Comparison of ENCODE assay signal across 8 cellular contexts in genomic region chr13:80979035-80979641, GRCh38.
DNase-seq lines count a peak whose midpoint lies in the region; ATAC-seq lines count a peak whose summit lies in the region.

No MANE protein-coding gene starts in this region.

- ATAC-seq in GM18909 (IDR thresholded peaks at IDR 0.05; ENCODE audit: poor library complexity, unreplicated experiment) (peak; percentile 95), HG03066 (IDR thresholded peaks at IDR 0.05; ENCODE audit: low read depth, unreplicated experiment) (peak; percentile 94)

- CTCF ChIA-PET in activated CD4-positive, alpha-beta memory T cell treated with anti-CD3 and anti-CD28 coated beads for 36 hours (lab: Charles Lee) = interaction anchor here (0.6 to 1.0 kb wide), 3 partner anchors 8 to 39 kb away, joined by 3 to 7 read pairs (median 5); no protein-coding TSS in a partner anchor

- POLR2A ChIA-PET in activated CD4-positive, alpha-beta memory T cell treated with anti-CD3 and anti-CD28 coated beads for 36 hours (lab: Charles Lee) = no interaction called here

- no peaks in the 10 kb centered on the region for H3K27me3 Mint-ChIP-seq in activated CD4-positive, alpha-beta memory T cell treated with anti-CD3 and anti-CD28 coated beads for 36 hours

- DNase-seq in D341Med (ENCODE audit: low spot score) (peak; percentile 59), NCI-H2196 (lab: John Stamatoyannopoulos, UW; ENCODE audit: unreplicated experiment) (peak; percentile 33), head of caudate nucleus (peak; percentile 4 to 83 (median 62)), putamen (ENCODE audit: low spot score) (peak; percentile 67), GM19240 (ENCODE audit: insufficient read length, low spot score) (no peak)
- DNase-seq in activated CD4-positive, alpha-beta memory T cell treated with anti-CD3 and anti-CD28 coated beads for 36 hours = peak; percentile 35

- H3K4me3 Mint-ChIP-seq in activated CD4-positive, alpha-beta memory T cell treated with anti-CD3 and anti-CD28 coated beads for 36 hours = no peak overlapping the region

- no peak overlapping the region for H3K27ac Mint-ChIP-seq in activated CD4-positive, alpha-beta memory T cell treated with anti-CD3 and anti-CD28 coated beads for 36 hours

- no peaks in the 10 kb centered on the region for H3K36me3 Mint-ChIP-seq in activated CD4-positive, alpha-beta memory T cell treated with anti-CD3 and anti-CD28 coated beads for 36 hours

- intact Hi-C loops in activated CD4-positive, alpha-beta memory T cell treated with anti-CD3 and anti-CD28 coated beads for 36 hours (cut with micrococcal nuclease) = loop anchor here (1.0 kb wide), 1 partner anchor 38 kb away; no protein-coding TSS in a partner anchor
- intact Hi-C loops in head of caudate nucleus (cut with DNase I) = loop anchor here (5.0 kb wide), 1 partner anchor 33 kb away; no protein-coding TSS in a partner anchor

- peaks cover 8% of the 10 kb centered on the region for H3K9me3 Mint-ChIP-seq in activated CD4-positive, alpha-beta memory T cell treated with anti-CD3 and anti-CD28 coated beads for 36 hours

- H3K4me1 Mint-ChIP-seq in activated CD4-positive, alpha-beta memory T cell treated with anti-CD3 and anti-CD28 coated beads for 36 hours (ENCODE audit: low read depth) = no peaks in the 10 kb centered on the region
